ENCODE assay signal across 8 cellular contexts in genomic region chr1:204503122-204503912, GRCh38. TPM values are rescaled to one million over a fixed set of nuclear protein-coding genes. Genes with fewer than 3 reads are reported as not detected.
A peak's percentile ranks its signal among the peaks of the same experiment; 100 is the strongest.
DNase-seq lines count a peak whose midpoint lies in the region; ATAC-seq, FAIRE-seq and TF ChIP-seq lines count a peak whose summit lies in the region.

No MANE protein-coding gene starts in this region.

- H3K4me1 ChIP-seq in breast epithelium (no peaks in the 10 kb centered on the region), lower lobe of right lung (peaks cover 24% of the 10 kb centered on the region)

- ATAC-seq in lower lobe of right lung: peak in 1 of 2 donors; percentile 18
- ATAC-seq in HG03135 (IDR thresholded peaks at IDR 0.05; ENCODE audit: unreplicated experiment): no peak
- ATAC-seq in HG03139 (IDR thresholded peaks at IDR 0.05; ENCODE audit: unreplicated experiment): no peak

- H3K27me3 ChIP-seq in breast epithelium (no peaks in the 10 kb centered on the region), lower lobe of right lung (ENCODE audit: low read depth) (no peaks in the 10 kb centered on the region)

- H3K36me3 ChIP-seq in breast epithelium (no peaks in the 10 kb centered on the region), lower lobe of right lung (no peaks in the 10 kb centered on the region)

- no peak for TF ChIP-seq POLR2A in breast epithelium (IDR thresholded peaks at IDR 0.05)

- FAIRE-seq in D721Med (lab: Jason Lieb, UNC): peak; percentile 95

- TF ChIP-seq CTCF in D721Med (IDR thresholded peaks at IDR 0.05; ENCODE audit: insufficient read depth, missing control alignments) (peak; percentile 97), breast epithelium (IDR thresholded peaks at IDR 0.05) (peak; percentile 74 to 89 (median 76)), lower lobe of right lung (IDR thresholded peaks at IDR 0.05) (peak; percentile 83)

- DNase-seq in D721Med (ENCODE audit: insufficient read length, low spot score) (no peak), HT-29 (ENCODE audit: low spot score) (peak; percentile 89), NCI-H82 (lab: John Stamatoyannopoulos, UW) (peak; percentile 84), breast epithelium (ENCODE audit: low spot score in 2 of 2) (no peak), lower lobe of right lung (no peak)
- no peak for DNase-seq in activated CD8-positive, alpha-beta memory T cell treated with anti-CD3 and anti-CD28 coated beads, Interleukin-2, amount 50 U/mL, for 4 hours

- H3K27ac ChIP-seq in breast epithelium: no peak overlapping the region
- H3K27ac ChIP-seq in lower lobe of right lung: no peak overlapping the region

- H3K4me3 ChIP-seq in breast epithelium (no peak overlapping the region), lower lobe of right lung (no peak overlapping the region)

- H3K9me3 ChIP-seq in breast epithelium: no peaks in the 10 kb centered on the region
- H3K9me3 ChIP-seq in lower lobe of right lung: no peaks in the 10 kb centered on the region

- intact Hi-C loops in breast epithelium (cut with DNase I; ENCODE audit: low total_unique reads) (loop anchor here (5.0 to 10.0 kb wide), 2 partner anchors 56 to 1919 kb away; no protein-coding TSS in a partner anchor), lower lobe of right lung (cut with DNase I) (loop anchor here (5.0 kb wide), 1 partner anchor 56 kb away; no protein-coding TSS in a partner anchor)

RNA-seq across cellular contexts. Expression of gene PIK3C2B, which starts 8.7 kb away (rescaled TPM):
- total RNA-seq in HT-29 (2014; rRNA removed; shearing (Covaris generic)): 55.3 and 55.4 TPM in 2 replicates
- total RNA-seq in breast epithelium: 10 to 100 TPM; 17.6 to 31.5 (median 24.9) TPM
- total RNA-seq in lower lobe of right lung: 50.5 TPM

RNA-seq across cellular contexts. Expression of gene MDM4, which starts 12.9 kb away (rescaled TPM):
- total RNA-seq in HT-29 (2014; rRNA removed; shearing (Covaris generic)): 18.5 and 19.4 TPM in 2 replicates
- total RNA-seq in breast epithelium (100 to 1,000 TPM in 2 of 3 donors, 10 to 100 TPM in 1; 63.5 to 128 (median 103) TPM), lower lobe of right lung (77.9 TPM)

Comparison
In these comparisons a context has a peak if more than half of its experiments do, and no peak if none do; other contexts are left out.
1. DNase-seq: peak in HT-29 (single experiment) and NCI-H82 (single experiment); none in D721Med (single experiment), breast epithelium (0 of 2), lower lobe of right lung (single experiment) and activated CD8-positive, alpha-beta memory T cell treated with anti-CD3 and anti-CD28 coated beads, Interleukin-2, amount 50 U/mL, for 4 hours (single experiment).
2. Peak in every context shown above with its lines, with median percentiles within 50 percentile points of each other: CTCF ChIP-seq.